ENCODE assay signal across 1 cellular context in genomic region chr22:20241579-20242392, GRCh38.
A peak's percentile ranks its signal among the peaks of the same experiment; 100 is the strongest.
TF ChIP-seq lines count a peak whose summit lies in the region.

No MANE protein-coding gene starts in this region.

TF ChIP-seq in K562, 482 proteins besides CTCF, POLR2A, EP300 and RAD21 (continued from another document and continues in another):
- no peak for TF ChIP-seq VEZF1 (CRISPR knock-in tag; IDR thresholded peaks at IDR 0.05)
- TF ChIP-seq GMEB1 (CRISPR knock-in tag; IDR thresholded peaks at IDR 0.05) = no peak
- 0 out of 2 replicates have a peak, but pooled peaks have one; percentile 2 for TF ChIP-seq ARID3B (CRISPR knock-in tag; IDR thresholded peaks at IDR 0.05; ENCODE audit: borderline replicate concordance)
- no peak for TF ChIP-seq PHF21A (IDR thresholded peaks at IDR 0.05; ENCODE audit: borderline replicate concordance, low read depth)
- no peak for TF ChIP-seq TOE1 (IDR thresholded peaks at IDR 0.05; ENCODE audit: borderline replicate concordance)
- no peak for TF ChIP-seq TOE1 (CRISPR knock-in tag; IDR thresholded peaks at IDR 0.05; ENCODE audit: borderline replicate concordance, low read depth)
- no peak for TF ChIP-seq ID3 (CRISPR knock-in tag; IDR thresholded peaks at IDR 0.05)
- no peak for TF ChIP-seq ID3 (tag; IDR thresholded peaks at IDR 0.05)
- TF ChIP-seq USF1 (CRISPR knock-in tag; IDR thresholded peaks at IDR 0.05) = no peak
- TF ChIP-seq TCF15 (CRISPR knock-in tag; IDR thresholded peaks at IDR 0.05) = no peak
- TF ChIP-seq SMAD4 (CRISPR knock-in tag; conservative IDR thresholded peaks at IDR 0.05) = no peak
- TF ChIP-seq RBM39 (optimal IDR thresholded peaks at IDR 0.05; ENCODE audit: low read depth, low read length) = no peak
- no peak for TF ChIP-seq CHD7 (IDR thresholded peaks at IDR 0.05; ENCODE audit: low read depth, low read length)
- no peak for TF ChIP-seq PATZ1 (CRISPR knock-in tag; IDR thresholded peaks at IDR 0.05; ENCODE audit: borderline replicate concordance)
- no peak for TF ChIP-seq RAD51 (IDR thresholded peaks at IDR 0.05; ENCODE audit: borderline replicate concordance, low read depth)
- no peak for TF ChIP-seq EGR1 (conservative IDR thresholded peaks at IDR 0.05)
- peak; percentile 52; the same call in 1 of the 2 replicates for TF ChIP-seq ZNF277 (CRISPR knock-in tag; IDR thresholded peaks at IDR 0.05; ENCODE audit: borderline replicate concordance)
- TF ChIP-seq ZNF124 (CRISPR knock-in tag; IDR thresholded peaks at IDR 0.05) = no peak
- TF ChIP-seq ZNF232 (CRISPR knock-in tag; IDR thresholded peaks at IDR 0.05) = no peak
- no peak for TF ChIP-seq MAX (CRISPR knock-in tag; IDR thresholded peaks at IDR 0.05)
- TF ChIP-seq UBTF (IDR thresholded peaks at IDR 0.05; ENCODE audit: borderline replicate concordance in 1 of 2, low read depth in 2 of 2, low read length in 2 of 2) = 0 out of 4 replicates have a peak, but pooled peaks of 1 of the 2 experiments have one; percentile 32
- TF ChIP-seq PCBP2 (IDR thresholded peaks at IDR 0.05; ENCODE audit: low read depth, low read length, poor library complexity, severe bottlenecking) = no peak
- TF ChIP-seq ARHGAP35 (IDR thresholded peaks at IDR 0.05; ENCODE audit: partially characterized antibody) = no peak
- TF ChIP-seq ZNF408 (CRISPR knock-in tag; IDR thresholded peaks at IDR 0.05; ENCODE audit: low read depth) = 0 out of 2 replicates have a peak, but pooled peaks have one; percentile 62
